Comparison of ENCODE assay signal across 25 cellular contexts in the genomic region with DNA sequence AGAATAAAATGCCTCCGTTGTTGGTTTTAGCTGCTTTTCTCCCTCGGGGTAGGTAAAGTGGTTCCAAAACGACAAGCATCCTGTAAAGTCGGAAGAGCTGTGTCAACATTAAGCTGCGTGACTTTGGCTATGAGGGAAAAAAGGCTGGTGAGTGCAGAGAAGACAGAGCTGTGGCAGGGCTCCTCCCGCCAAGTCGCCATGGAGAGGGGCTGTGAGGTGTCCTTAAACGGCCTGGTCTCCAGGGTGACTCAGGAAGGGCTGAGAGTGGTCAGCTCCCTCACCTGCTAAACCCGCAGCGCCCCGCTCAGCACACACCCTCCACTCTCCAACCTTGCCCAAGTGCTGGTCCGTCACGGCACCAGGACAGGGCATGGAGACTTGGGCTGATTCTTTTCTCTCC.
DNase-seq lines count a peak whose midpoint lies in the region; ATAC-seq and TF ChIP-seq lines count a peak whose summit lies in the region.
"Had no signal": no experiment of that assay in that cellular context is flagged by ENCODE, and none has a peak within 500 bp of the region (broad histone marks: within the 10 kb centered on the region; RNA-seq: fewer than 3 reads in every experiment).

No MANE protein-coding gene starts in this region.

- H3K27ac ChIP-seq in GM23338 (ENCODE audit: low read depth) (no peak overlapping the region), psoas muscle (peak overlapping the region; percentile 60), esophagus squamous epithelium (no peak overlapping the region)
- H3K27ac ChIP-seq: thoracic aorta had no signal

- peaks cover 4% of the 10 kb centered on the region; the same call in 1 of the 2 replicates for H3K27me3 ChIP-seq in GM23338 (ENCODE audit: insufficient read depth)
- H3K27me3 ChIP-seq in endocrine pancreas (ENCODE audit: control insufficient read depth, insufficient read depth, low read length), result no peaks in the 10 kb centered on the region
- no peaks in the 10 kb centered on the region for H3K27me3 ChIP-seq in psoas muscle (ENCODE audit: insufficient read depth in 3 of 3, low read length in 2 of 3)
- H3K27me3 ChIP-seq in esophagus squamous epithelium, result no peaks in the 10 kb centered on the region

- peaks cover 2% of the 10 kb centered on the region for H3K27me3 Mint-ChIP-seq in GM23338 (ENCODE audit: insufficient read depth, low read depth, poor library complexity)
- H3K27me3 Mint-ChIP-seq: activated CD8-positive, alpha-beta T cell treated with anti-CD3 and anti-CD28 coated beads for 36 hours; activated T-helper 17 cell treated with anti-CD3 and anti-CD28 coated beads, Interleukin-2, amount 50 U/mL, for 72 hours; B cell; stimulated activated naive CD8-positive, alpha-beta T cell treated with anti-CD3 and anti-CD28 coated beads, Interleukin-15, Interleukin-2, amounts not matched to agents 100 ng/mL and 50 ng/mL, for 24 hours had no signal

- ATAC-seq in GM23338, result peak; percentile 8; the same call in 1 of the 3 replicates
- ATAC-seq in psoas muscle, result no peak
- ATAC-seq: activated CD8-positive, alpha-beta T cell treated with anti-CD3 and anti-CD28 coated beads for 36 hours; activated T-helper 17 cell treated with anti-CD3 and anti-CD28 coated beads, Interleukin-2, amount 50 U/mL, for 72 hours; CD8-positive, alpha-beta T cell had no signal

- no peak overlapping the region for H3K4me2 ChIP-seq in GM23338

- no peak overlapping the region for H3K4me3 ChIP-seq in GM23338
- peak overlapping the region; percentile 64 for H3K4me3 ChIP-seq in endocrine pancreas (ENCODE audit: control insufficient read depth, insufficient read depth, low read length)
- H3K4me3 ChIP-seq in psoas muscle, result no peak overlapping the region
- no peak overlapping the region for H3K4me3 ChIP-seq in esophagus squamous epithelium
- H3K4me3 ChIP-seq: thoracic aorta had no signal

- intact Hi-C loops in psoas muscle (cut with DNase I), result no loop called here
- intact Hi-C loops in esophagus squamous epithelium (cut with DNase I), result no loop called here

- no peak overlapping the region for H2AFZ ChIP-seq in GM23338

- H3K4me1 Mint-ChIP-seq in GM23338, result peaks cover 3% of the 10 kb centered on the region; the same call in 1 of the 3 replicates

- H3K36me3 ChIP-seq in GM23338 (ENCODE audit: insufficient read depth) (no peaks in the 10 kb centered on the region), endocrine pancreas (ENCODE audit: control insufficient read depth, insufficient read depth, low read length) (no peaks in the 10 kb centered on the region), psoas muscle (ENCODE audit: insufficient read depth in 1 of 2, low read depth in 1 of 2) (peaks cover 0 to 23% of the 10 kb centered on the region in 2 donors), esophagus squamous epithelium (peaks cover 0 to 24% (median 0%) of the 10 kb centered on the region in 3 donors)
- H3K36me3 ChIP-seq: thoracic aorta had no signal

- peaks cover 3% of the 10 kb centered on the region; the same call in 2 of the 3 replicates for H3K36me3 Mint-ChIP-seq in GM23338 (ENCODE audit: low read depth)

- DNase-seq in NCI-H2227 (lab: John Stamatoyannopoulos, UW; ENCODE audit: unreplicated experiment) (peak; percentile 13), NCI-H2227 treated with DMSO at 0.1 percent for 48 hours (lab: John Stamatoyannopoulos, UW) (no peak), GM23338 (ENCODE audit: low spot score) (no peak), psoas muscle (no peak), NCI-H1694 (lab: John Stamatoyannopoulos, UW) (no peak), esophagus squamous epithelium (lab: John Stamatoyannopoulos, UW) (no peak)
- DNase-seq: activated CD4-positive, alpha-beta T cell treated with anti-CD3 and anti-CD28 coated beads for 1 hour; activated CD8-positive, alpha-beta T cell treated with anti-CD3 and anti-CD28 coated beads for 36 hours; activated naive CD4-positive, alpha-beta T cell treated with anti-CD3 and anti-CD28 coated beads, Interleukin-2, amount 50 U/mL, for 16 hours; amniotic stem cell; CD8-positive, alpha-beta T cell; DMS 273 treated with DMSO at 0.1 percent for 48 hours; effector CD8-positive, alpha-beta T cell; H7; left cardiac atrium; mesenchymal stem cell; MM.1S; NCI-H345; NCI-H774; small intestine had no signal

- H3K9me3 ChIP-seq in endocrine pancreas (ENCODE audit: control insufficient read depth, low read length), result no peaks in the 10 kb centered on the region
- no peaks in the 10 kb centered on the region for H3K9me3 ChIP-seq in psoas muscle
- no peaks in the 10 kb centered on the region for H3K9me3 ChIP-seq in esophagus squamous epithelium
- H3K9me3 ChIP-seq: thoracic aorta had no signal

- peak overlapping the region; percentile 66 for H3K9ac ChIP-seq in endocrine pancreas (ENCODE audit: control insufficient read depth, insufficient read depth, low read length)

- H3K79me2 ChIP-seq in GM23338 (replicated peaks; ENCODE audit: insufficient read depth), result no peaks in the 10 kb centered on the region

- TF ChIP-seq CTCF in GM23338 (conservative IDR thresholded peaks at IDR 0.05; ENCODE audit: low read depth in 2 of 2) (no peak), psoas muscle (IDR thresholded peaks at IDR 0.05) (no peak), esophagus squamous epithelium (IDR thresholded peaks at IDR 0.05) (no peak)

- H3K4me3 Mint-ChIP-seq in GM23338, result no peak overlapping the region
- H3K4me3 Mint-ChIP-seq: activated CD8-positive, alpha-beta T cell treated with anti-CD3 and anti-CD28 coated beads for 36 hours; activated T-helper 17 cell treated with anti-CD3 and anti-CD28 coated beads, Interleukin-2, amount 50 U/mL, for 72 hours; B cell; CD8-positive, alpha-beta T cell; stimulated activated naive CD8-positive, alpha-beta T cell treated with anti-CD3 and anti-CD28 coated beads, Interleukin-15, Interleukin-2, amounts not matched to agents 100 ng/mL and 50 ng/mL, for 24 hours had no signal

- H3K27ac Mint-ChIP-seq in GM23338, result no peak overlapping the region
- H3K27ac Mint-ChIP-seq: activated CD8-positive, alpha-beta T cell treated with anti-CD3 and anti-CD28 coated beads for 36 hours; activated T-helper 17 cell treated with anti-CD3 and anti-CD28 coated beads, Interleukin-2, amount 50 U/mL, for 72 hours; B cell; CD8-positive, alpha-beta T cell; stimulated activated naive CD8-positive, alpha-beta T cell treated with anti-CD3 and anti-CD28 coated beads, Interleukin-15, Interleukin-2, amounts not matched to agents 100 ng/mL and 50 ng/mL, for 24 hours had no signal

- H3F3A ChIP-seq in GM23338 (replicated peaks; ENCODE audit: low read depth), result no peaks in the 10 kb centered on the region

- H3K9me2 ChIP-seq in GM23338 (ENCODE audit: insufficient read depth), result no peaks in the 10 kb centered on the region

- H3K9me3 Mint-ChIP-seq in GM23338, result no peaks in the 10 kb centered on the region
- H3K9me3 Mint-ChIP-seq: activated CD8-positive, alpha-beta T cell treated with anti-CD3 and anti-CD28 coated beads for 36 hours; activated T-helper 17 cell treated with anti-CD3 and anti-CD28 coated beads, Interleukin-2, amount 50 U/mL, for 72 hours; CD8-positive, alpha-beta T cell; stimulated activated naive CD8-positive, alpha-beta T cell treated with anti-CD3 and anti-CD28 coated beads, Interleukin-15, Interleukin-2, amounts not matched to agents 100 ng/mL and 50 ng/mL, for 24 hours had no signal

- H3K4me1 ChIP-seq in GM23338 (ENCODE audit: insufficient read depth), result no peaks in the 10 kb centered on the region
- no peaks in the 10 kb centered on the region for H3K4me1 ChIP-seq in endocrine pancreas (ENCODE audit: control insufficient read depth, insufficient read depth, low read length)
- H3K4me1 ChIP-seq in psoas muscle, result peaks cover 32% of the 10 kb centered on the region
- H3K4me1 ChIP-seq in esophagus squamous epithelium, result peaks cover 0 to 5% (median 0%) of the 10 kb centered on the region in 3 donors

- 74 to 81% (median 76%) methylated on average over 11 to 13 of the region's 13 CpGs for WGBS in psoas muscle, 3 donors
- 71 to 79% methylated on average over 12 to 13 of the region's 13 CpGs for WGBS in esophagus squamous epithelium, 2 donors

- H4K20me1 ChIP-seq in GM23338 (replicated peaks; ENCODE audit: insufficient read depth), result no peaks in the 10 kb centered on the region

- TF ChIP-seq POLR2A in esophagus squamous epithelium (IDR thresholded peaks at IDR 0.05), result no peak

TF ChIP-seq in GM23338, 12 proteins besides CTCF, POLR2A, EP300 and RAD21 (continues in another document):
- no peak for TF ChIP-seq JUNB (IDR thresholded peaks at IDR 0.05; ENCODE audit: unreplicated experiment)
